Comparison of ENCODE assay signal across 7 cellular contexts in genomic region chr3:197750396-197750831, GRCh38. TPM values are rescaled to one million over a fixed set of nuclear protein-coding genes. Genes with fewer than 3 reads are reported as not detected.
A peak's percentile ranks its signal among the peaks of the same experiment; 100 is the strongest.
DNase-seq lines count a peak whose midpoint lies in the region; ATAC-seq and TF ChIP-seq lines count a peak whose summit lies in the region.

No MANE protein-coding gene starts in this region.

- in situ Hi-C loops in GM13976 (cut with MboI; ENCODE audit: low sequenced_read_pairs, unreplicated experiment): no loop called here

- intact Hi-C loops in colonic mucosa (cut with DNase I) (no loop called here), left colon (cut with DNase I, micrococcal nuclease) (no loop called here)

- peak overlapping the region; percentile 74 for H3K4me3 ChIP-seq in colonic mucosa

- no peaks in the 10 kb centered on the region for H3K27me3 ChIP-seq in colonic mucosa

- TF ChIP-seq CTCF in GM13976 (IDR thresholded peaks at IDR 0.05; ENCODE audit: borderline replicate concordance, control extremely low read depth, extremely low read depth, insufficient read depth, missing control alignments) (no peak), colonic mucosa (IDR thresholded peaks at IDR 0.05) (no peak)

- no peaks in the 10 kb centered on the region for H3K9me3 ChIP-seq in colonic mucosa

- H3K36me3 ChIP-seq in colonic mucosa: no peaks in the 10 kb centered on the region

- H3K9ac ChIP-seq in colonic mucosa (ENCODE audit: low read depth in 2 of 2, low read length in 2 of 2): peak overlapping the region; percentile 87

- ATAC-seq in HG02610 (IDR thresholded peaks at IDR 0.05; ENCODE audit: unreplicated experiment) (peak; percentile 39), left colon (peak; percentile 68)

- H3K4me1 ChIP-seq in colonic mucosa: peaks cover 13% of the 10 kb centered on the region

- H3K27ac ChIP-seq in colonic mucosa: peak overlapping the region; percentile 95

- peak; percentile 83 for DNase-seq in GM13976 (ENCODE audit: low spot score)
- DNase-seq in NCI-H187 (lab: John Stamatoyannopoulos, UW): peak; percentile 8 to 75
- peak; percentile 49 to 55 for DNase-seq in activated CD4-positive, alpha-beta T cell treated with anti-CD3 and anti-CD28 coated beads for 4 hours
- peak; percentile 70 for DNase-seq in colonic mucosa
- peak; percentile 59 to 78 for DNase-seq in left colon
- peak; percentile 18 to 26 for DNase-seq in stimulated activated CD4-positive, alpha-beta T cell treated with anti-CD3 and anti-CD28 coated beads, Interleukin-1b, Interleukin-23, amount 100 ng/mL, for 4 hours (ENCODE audit: low read depth in 2 of 2)

RNA-seq across cellular contexts. Expression of gene FYTTD1, which starts 0.7 kb away (rescaled TPM):
- total RNA-seq in colonic mucosa (10 to 100 TPM; 27.1 to 37.7 TPM), left colon (10 to 100 TPM; 32.6 to 37.5 TPM)

RNA-seq across cellular contexts. Expression of gene RUBCN, which starts 13.7 kb away (rescaled TPM):
- total RNA-seq in colonic mucosa: 10 to 100 TPM; 16.8 to 18.7 TPM
- total RNA-seq in left colon: 10 to 100 TPM; 20.4 to 22.1 TPM

RNA-seq across cellular contexts. Expression of gene LRCH3, which starts 40.6 kb away (rescaled TPM):
- total RNA-seq in colonic mucosa (10 to 100 TPM; 33.5 to 34.9 TPM), left colon (10 to 100 TPM; 27.3 to 43.6 TPM)

Comparison
In these comparisons a context has a peak if more than half of its experiments do, and no peak if none do; other contexts are left out.
1. Peak in every context shown above with its lines: DNase-seq, ATAC-seq, H3K4me3 ChIP-seq and H3K27ac ChIP-seq.
2. DNase-seq: peak in every context shown above with its lines; median percentile 83 in GM13976; 70 in colonic mucosa; 68 in left colon; 52 in activated CD4-positive, alpha-beta T cell treated with anti-CD3 and anti-CD28 coated beads for 4 hours; 42 in NCI-H187; 22 in stimulated activated CD4-positive, alpha-beta T cell treated with anti-CD3 and anti-CD28 coated beads, Interleukin-1b, Interleukin-23, amount 100 ng/mL, for 4 hours.